Comparison of ENCODE assay signal across 7 cellular contexts in genomic region chr5:1505089-1505488, GRCh38. TPM values are rescaled to one million over a fixed set of nuclear protein-coding genes. Genes with fewer than 3 reads are reported as not detected.
"Had no signal": no experiment of that assay in that cellular context is flagged by ENCODE, and none has a peak within 500 bp of the region (broad histone marks: within the 10 kb centered on the region; RNA-seq: fewer than 3 reads in every experiment).

No MANE protein-coding gene starts in this region.

RNA-seq across cellular contexts. Expression of gene SLC6A3, which starts 59.8 kb away (rescaled TPM):
- total RNA-seq: activated CD4-positive, alpha-beta T cell treated with anti-CD3 and anti-CD28 coated beads, Interleukin-2, amount 10 ng/mL, durations not matched to agents 24 days and 14 days; activated T-helper 1 cell treated with anti-CD3 and anti-CD28 coated beads, Interleukin-12 subunit alpha, Interleukin-12 subunit beta, Interleukin-2, Interleukin-4 antibody, amounts not matched to agents 30 ng/mL and 10 ng/mL and 1 ng/mL, durations not matched to agents 14 hours and 24 hours and 36 hours; LHCN-M2; M059J; PC-9; SK-MEL-5; T-helper 17 cell had no signal
